Comparison of ENCODE assay signal across 23 cellular contexts in genomic region chr1:185245466-185245865, GRCh38.
"Had no signal": no experiment of that assay in that cellular context is flagged by ENCODE, and none has a peak within 500 bp of the region (broad histone marks: within the 10 kb centered on the region; RNA-seq: fewer than 3 reads in every experiment).

No MANE protein-coding gene starts in this region.

- H3K4me1 Mint-ChIP-seq: activated B cell treated with CpG ODN at 0.5 μM for 24 hours, memory B cell had no signal

- H3K27me3 ChIP-seq: brain microvascular endothelial cell, gastroesophageal sphincter, spleen had no signal

- DNase-seq: activated B cell treated with CpG ODN at 0.5 μM for 24 hours; activated CD4-positive, alpha-beta T cell treated with anti-CD3 and anti-CD28 coated beads for 4 hours; activated CD4-positive, alpha-beta T cell treated with anti-CD3 and anti-CD28 coated beads, Interleukin-2, amount 50 U/mL, for 48 hours; activated effector memory CD4-positive, alpha-beta T cell treated with anti-CD3 and anti-CD28 coated beads, Interleukin-2, amount 50 U/mL, for 16 hours; activated naive CD4-positive, alpha-beta T cell treated with anti-CD3 and anti-CD28 coated beads, Interleukin-2, amount 50 U/mL, for 16 hours; activated naive CD8-positive, alpha-beta T cell treated with anti-CD3 and anti-CD28 coated beads, Interleukin-2, amount 50 U/mL, for 24 hours; activated T-cell treated with anti-CD3 and anti-CD28 coated beads, Interleukin-2, amount 50 U/mL, for 72 hours; aorta; brain microvascular endothelial cell; central memory CD4-positive, alpha-beta T cell; dermis blood vessel endothelial cell; effector CD8-positive, alpha-beta T cell; head of caudate nucleus; hypothalamus; left colon; spleen; stimulated activated CD4-positive, alpha-beta T cell treated with anti-CD3 and anti-CD28 coated beads, Interleukin-4, amount 100 ng/mL, for 1 hour; stimulated activated naive CD4-positive, alpha-beta T cell treated with Interleukin-2 at 50 U/mL for 16 hours; T-helper 9 cell had no signal

- H3K36me3 ChIP-seq: brain microvascular endothelial cell, gastroesophageal sphincter, spleen had no signal

- H3K27ac Mint-ChIP-seq: activated B cell treated with CpG ODN at 0.5 μM for 24 hours; activated naive CD8-positive, alpha-beta T cell treated with anti-CD3 and anti-CD28 coated beads, Interleukin-2, amount 50 U/mL, for 24 hours; activated T-cell treated with anti-CD3 and anti-CD28 coated beads, Interleukin-2, amount 50 U/mL, for 72 hours; memory B cell; natural killer cell treated with Interleukin-12 subunit alpha and Interleukin-12 subunit beta and Interleukin-15 and Interleukin-18, amount 100 ng/mL, for 72 hours; progenitor cell of endocrine pancreas had no signal

- H3K27me3 Mint-ChIP-seq: activated B cell treated with CpG ODN at 0.5 μM for 24 hours; activated naive CD8-positive, alpha-beta T cell treated with anti-CD3 and anti-CD28 coated beads, Interleukin-2, amount 50 U/mL, for 24 hours; memory B cell; natural killer cell treated with Interleukin-12 subunit alpha and Interleukin-12 subunit beta and Interleukin-15 and Interleukin-18, amount 100 ng/mL, for 72 hours; progenitor cell of endocrine pancreas had no signal

- H3K4me3 ChIP-seq: gastroesophageal sphincter, spleen had no signal

- H3K27ac ChIP-seq: brain microvascular endothelial cell, gastroesophageal sphincter, spleen had no signal

- H3K9me3 ChIP-seq: gastroesophageal sphincter, spleen had no signal

- H3K4me3 Mint-ChIP-seq: activated B cell treated with CpG ODN at 0.5 μM for 24 hours; activated naive CD8-positive, alpha-beta T cell treated with anti-CD3 and anti-CD28 coated beads, Interleukin-2, amount 50 U/mL, for 24 hours; activated T-cell treated with anti-CD3 and anti-CD28 coated beads, Interleukin-2, amount 50 U/mL, for 72 hours; memory B cell; natural killer cell treated with Interleukin-12 subunit alpha and Interleukin-12 subunit beta and Interleukin-15 and Interleukin-18, amount 100 ng/mL, for 72 hours had no signal

- H3K36me3 Mint-ChIP-seq: natural killer cell treated with Interleukin-12 subunit alpha and Interleukin-12 subunit beta and Interleukin-15 and Interleukin-18, amount 100 ng/mL, for 72 hours had no signal

- H3K9me3 Mint-ChIP-seq: activated B cell treated with CpG ODN at 0.5 μM for 24 hours; activated naive CD8-positive, alpha-beta T cell treated with anti-CD3 and anti-CD28 coated beads, Interleukin-2, amount 50 U/mL, for 24 hours; activated T-cell treated with anti-CD3 and anti-CD28 coated beads, Interleukin-2, amount 50 U/mL, for 72 hours; memory B cell; natural killer cell treated with Interleukin-12 subunit alpha and Interleukin-12 subunit beta and Interleukin-15 and Interleukin-18, amount 100 ng/mL, for 72 hours had no signal

- H3K4me1 ChIP-seq: gastroesophageal sphincter had no signal
